11 cellular contexts compared by ENCODE assay signal in genomic region chr6:11139051-11139960, GRCh38. TPM values are rescaled to one million over a fixed set of nuclear protein-coding genes. Genes with fewer than 3 reads are reported as not detected.
A peak's percentile ranks its signal among the peaks of the same experiment; 100 is the strongest.
DNase-seq lines count a peak whose midpoint lies in the region; ATAC-seq and TF ChIP-seq lines count a peak whose summit lies in the region.
"Had no signal": no experiment of that assay in that cellular context is flagged by ENCODE, and none has a peak within 500 bp of the region (broad histone marks: within the 10 kb centered on the region; RNA-seq: fewer than 3 reads in every experiment).

No MANE protein-coding gene starts in this region.

- peak; percentile 56 for ATAC-seq in GM18502 (IDR thresholded peaks at IDR 0.05; ENCODE audit: poor library complexity, unreplicated experiment)
- peak; percentile 56 for ATAC-seq in HG02759 (IDR thresholded peaks at IDR 0.05; ENCODE audit: unreplicated experiment)
- peak; percentile 87 for ATAC-seq in activated T-helper 17 cell treated with anti-CD3 and anti-CD28 coated beads, Interleukin-2, amount 50 U/mL, for 72 hours (replicated peaks)
- ATAC-seq in HG02970 (IDR thresholded peaks at IDR 0.05; ENCODE audit: low FRiP score, unreplicated experiment) = no peak
- ATAC-seq in HG03025 (IDR thresholded peaks at IDR 0.05; ENCODE audit: low FRiP score, unreplicated experiment) = no peak

- POLR2A ChIA-PET in activated CD4-positive, alpha-beta memory T cell treated with anti-CD3 and anti-CD28 coated beads, Interleukin-2, amount 10 ng/mL, durations not matched to agents 7 days and 5 days (lab: Charles Lee) = no interaction called here

- CTCF ChIA-PET in activated CD4-positive, alpha-beta memory T cell treated with anti-CD3 and anti-CD28 coated beads, Interleukin-2, amount 10 ng/mL, durations not matched to agents 7 days and 5 days (lab: Charles Lee) = interaction anchor here (1.0 to 2.6 kb wide), 2 partner anchors 356 to 357 kb away, joined by 6 to 10 read pairs; no protein-coding TSS in a partner anchor

- H3K9me3 Mint-ChIP-seq in activated T-helper 17 cell treated with anti-CD3 and anti-CD28 coated beads, Interleukin-2, amount 50 U/mL, for 72 hours = no peaks in the 10 kb centered on the region
- H3K9me3 Mint-ChIP-seq in mesothelial cell of epicardium = peaks cover 5% of the 10 kb centered on the region
- no peaks in the 10 kb centered on the region for H3K9me3 Mint-ChIP-seq in activated CD4-positive, alpha-beta memory T cell treated with anti-CD3 and anti-CD28 coated beads, Interleukin-2, amount 10 ng/mL, durations not matched to agents 7 days and 5 days

- no peak overlapping the region for H3K4me3 Mint-ChIP-seq in activated T-helper 17 cell treated with anti-CD3 and anti-CD28 coated beads, Interleukin-2, amount 50 U/mL, for 72 hours
- H3K4me3 Mint-ChIP-seq in mesothelial cell of epicardium = no peak overlapping the region
- no peak overlapping the region for H3K4me3 Mint-ChIP-seq in activated CD4-positive, alpha-beta memory T cell treated with anti-CD3 and anti-CD28 coated beads, Interleukin-2, amount 10 ng/mL, durations not matched to agents 7 days and 5 days

- peaks cover 12% of the 10 kb centered on the region for H3K4me1 Mint-ChIP-seq in activated T-helper 17 cell treated with anti-CD3 and anti-CD28 coated beads, Interleukin-2, amount 50 U/mL, for 72 hours
- peaks cover 14% of the 10 kb centered on the region for H3K4me1 Mint-ChIP-seq in mesothelial cell of epicardium
- peaks cover 4% of the 10 kb centered on the region for H3K4me1 Mint-ChIP-seq in activated CD4-positive, alpha-beta memory T cell treated with anti-CD3 and anti-CD28 coated beads, Interleukin-2, amount 10 ng/mL, durations not matched to agents 7 days and 5 days

- no peak for TF ChIP-seq CTCF in mesothelial cell of epicardium (IDR thresholded peaks at IDR 0.05; ENCODE audit: unreplicated experiment)

- DNase-seq in mesothelial cell of epicardium (ENCODE audit: low spot score in 2 of 2, unreplicated experiment in 2 of 2) (no peak), SKM-1 treated with dmso at 0.1 percent for 144 hours (lab: John Stamatoyannopoulos, UW; ENCODE audit: unreplicated experiment) (no peak)
- no peak for DNase-seq in activated CD4-positive, alpha-beta memory T cell treated with anti-CD3 and anti-CD28 coated beads, Interleukin-2, amount 10 ng/mL, durations not matched to agents 7 days and 5 days
- DNase-seq: midbrain, NCI-H1436 treated with DMSO at 0.1 percent for 48 hours, sigmoid colon had no signal

- H3K36me3 Mint-ChIP-seq in activated T-helper 17 cell treated with anti-CD3 and anti-CD28 coated beads, Interleukin-2, amount 50 U/mL, for 72 hours (ENCODE audit: low read depth) = peaks cover 15% of the 10 kb centered on the region
- peaks cover 10% of the 10 kb centered on the region for H3K36me3 Mint-ChIP-seq in mesothelial cell of epicardium
- peaks cover 18% of the 10 kb centered on the region for H3K36me3 Mint-ChIP-seq in activated CD4-positive, alpha-beta memory T cell treated with anti-CD3 and anti-CD28 coated beads, Interleukin-2, amount 10 ng/mL, durations not matched to agents 7 days and 5 days (ENCODE audit: low read depth)

- no peaks in the 10 kb centered on the region for H3K27me3 Mint-ChIP-seq in activated T-helper 17 cell treated with anti-CD3 and anti-CD28 coated beads, Interleukin-2, amount 50 U/mL, for 72 hours
- no peaks in the 10 kb centered on the region for H3K27me3 Mint-ChIP-seq in mesothelial cell of epicardium (ENCODE audit: low read depth)
- no peaks in the 10 kb centered on the region for H3K27me3 Mint-ChIP-seq in activated CD4-positive, alpha-beta memory T cell treated with anti-CD3 and anti-CD28 coated beads, Interleukin-2, amount 10 ng/mL, durations not matched to agents 7 days and 5 days

- H3K27ac Mint-ChIP-seq in activated T-helper 17 cell treated with anti-CD3 and anti-CD28 coated beads, Interleukin-2, amount 50 U/mL, for 72 hours = peak overlapping the region; percentile 64
- peak overlapping the region; percentile 5 for H3K27ac Mint-ChIP-seq in mesothelial cell of epicardium
- H3K27ac Mint-ChIP-seq in activated CD4-positive, alpha-beta memory T cell treated with anti-CD3 and anti-CD28 coated beads, Interleukin-2, amount 10 ng/mL, durations not matched to agents 7 days and 5 days = no peak overlapping the region

RNA-seq across cellular contexts. Expression of gene ERVFRD-1, which starts 27.8 kb away (rescaled TPM):
- under 1 TPM in 1 of 2 donors, not detected in 1; 0.11 TPM for total RNA-seq in activated T-helper 17 cell treated with anti-CD3 and anti-CD28 coated beads, Interleukin-2, amount 50 U/mL, for 72 hours
- 0.20 to 0.25 TPM (median 0.23 TPM) in 3 replicates for total RNA-seq in mesothelial cell of epicardium
- not detected for total RNA-seq in activated CD4-positive, alpha-beta memory T cell treated with anti-CD3 and anti-CD28 coated beads, Interleukin-2, amount 10 ng/mL, durations not matched to agents 7 days and 5 days

RNA-seq across cellular contexts. Expression of gene SMIM13, which starts 45.7 kb away (rescaled TPM):
- total RNA-seq in activated T-helper 17 cell treated with anti-CD3 and anti-CD28 coated beads, Interleukin-2, amount 50 U/mL, for 72 hours = 10 to 100 TPM in 1 of 2 donors, 1 to 10 TPM in 1; 5.8 to 10.5 TPM
- 16.9 to 18.9 TPM (median 18.0 TPM) in 3 replicates for total RNA-seq in mesothelial cell of epicardium
- total RNA-seq in activated CD4-positive, alpha-beta memory T cell treated with anti-CD3 and anti-CD28 coated beads, Interleukin-2, amount 10 ng/mL, durations not matched to agents 7 days and 5 days = 1 to 10 TPM; 9.0 to 9.4 TPM

Comparison
In these comparisons a context has a peak if more than half of its experiments do, and no peak if none do; other contexts are left out.
1. ATAC-seq: peak in GM18502 (single experiment), HG02759 (single experiment) and activated T-helper 17 cell treated with anti-CD3 and anti-CD28 coated beads, Interleukin-2, amount 50 U/mL, for 72 hours (single experiment); none in HG02970 (single experiment) and HG03025 (single experiment).